In genomic region chr11:9799901-9800300, GRCh38 we compare ENCODE assay signal across 27 cellular contexts.
DNase-seq lines count a peak whose midpoint lies in the region; ATAC-seq and TF ChIP-seq lines count a peak whose summit lies in the region.
"Had no signal": no experiment of that assay in that cellular context is flagged by ENCODE, and none has a peak within 500 bp of the region (broad histone marks: within the 10 kb centered on the region; RNA-seq: fewer than 3 reads in every experiment).

No MANE protein-coding gene starts in this region.

- no peaks in the 10 kb centered on the region for H3K9me2 ChIP-seq in HCT116 (ENCODE audit: insufficient read depth)
- H3K9me2 ChIP-seq: SK-N-SH had no signal

- no peak overlapping the region for H2AFZ ChIP-seq in HCT116 (ENCODE audit: low read depth, low read length, poor library complexity, severe bottlenecking)
- no peak overlapping the region for H2AFZ ChIP-seq in fibroblast of lung (ENCODE audit: low read length)

- H4K20me1 ChIP-seq in HCT116 (ENCODE audit: insufficient read depth) (no peaks in the 10 kb centered on the region), fibroblast of lung (ENCODE audit: control insufficient read depth, extremely low read depth, insufficient read depth, low read length) (no peaks in the 10 kb centered on the region)

- H3K9me3 ChIP-seq in HCT116 (ENCODE audit: control insufficient read depth in 1 of 2, insufficient read depth in 1 of 2, low read depth in 1 of 2, low read length in 2 of 2): no peaks in the 10 kb centered on the region
- H3K9me3 ChIP-seq in fibroblast of lung (ENCODE audit: control insufficient read depth, insufficient read depth, low read depth, low read length): no peaks in the 10 kb centered on the region
- no peaks in the 10 kb centered on the region for H3K9me3 ChIP-seq in thyroid gland
- H3K9me3 ChIP-seq in esophagus muscularis mucosa: no peaks in the 10 kb centered on the region
- H3K9me3 ChIP-seq: ascending aorta, ovary, SK-N-SH, tibial artery had no signal

- intact Hi-C loops in HCT116 (cut with micrococcal nuclease): no loop called here
- intact Hi-C loops in thyroid gland (cut with DNase I): no loop called here
- intact Hi-C loops in esophagus muscularis mucosa (cut with DNase I): loop anchor here (5.0 kb wide), 1 partner anchor 38 kb away; no protein-coding TSS in a partner anchor

- TF ChIP-seq EP300 in esophagus muscularis mucosa (IDR thresholded peaks at IDR 0.05): no peak

- WGBS in thyroid gland, 2 donors: 81 to 89% methylated on average over 3 of the region's 3 CpGs
- WGBS in esophagus muscularis mucosa: 88% methylated on average over 3 of the region's 3 CpGs

- H3K27ac ChIP-seq in HCT116 (ENCODE audit: low read depth, low read length) (no peak overlapping the region), fibroblast of lung (ENCODE audit: insufficient read depth, low read length) (no peak overlapping the region), thyroid gland (no peak overlapping the region), caudate nucleus (ENCODE audit: low read depth, low read length) (no peak overlapping the region), esophagus muscularis mucosa (replicated peaks in 1 of 4) (no peak overlapping the region)
- H3K27ac ChIP-seq: ovary had no signal

- POLR2A ChIA-PET in HCT116 (lab: Charles Lee): no interaction called here

- DNase-seq in HCT116 (ENCODE audit: low read depth, low spot score) (no peak), RPMI7951 (ENCODE audit: low read depth) (peak; percentile 74), fibroblast of lung (ENCODE audit: low read depth in 2 of 2) (peak; percentile 28 to 46), thyroid gland (peak; percentile 8 to 29), caudate nucleus (lab: John Stamatoyannopoulos, UW) (no peak), esophagus muscularis mucosa (ENCODE audit: extremely low spot score) (no peak), T-helper 9 cell (no peak)
- DNase-seq: activated CD4-positive, alpha-beta T cell treated with anti-CD3 and anti-CD28 coated beads for 36 hours; activated CD8-positive, alpha-beta memory T cell treated with anti-CD3 and anti-CD28 coated beads for 24 hours; activated effector memory CD4-positive, alpha-beta T cell treated with anti-CD3 and anti-CD28 coated beads, Interleukin-2, amount 50 U/mL, for 16 hours; activated naive CD8-positive, alpha-beta T cell treated with anti-CD3 and anti-CD28 coated beads for 36 hours; C1 segment of cervical spinal cord; COR-L47; DMS79 treated with DMSO at 0.1 percent for 48 hours; GOT3; head of caudate nucleus; MM.1S; NCI-H2081; NCI-H774; nephron progenitor cell; ovary; SK-N-SH; small intestine; stimulated activated naive CD8-positive, alpha-beta T cell treated with anti-CD3 and anti-CD28 coated beads, Interleukin-15, amount 100 ng/mL, for 72 hours; T-helper 17 cell; tibial artery had no signal

- RAD21 ChIA-PET in HCT116 (lab: Charles Lee; ENCODE audit: low non-redundant PET in 1 of 2, low total read pairs in 2 of 2, uncharacterized antibody in 2 of 2, unreplicated experiment in 2 of 2): no interaction called here

- H3K27me3 ChIP-seq in HCT116 (ENCODE audit: insufficient read depth, low read length) (no peaks in the 10 kb centered on the region), fibroblast of lung (ENCODE audit: control insufficient read depth, insufficient read depth, low read length) (no peaks in the 10 kb centered on the region), thyroid gland (no peaks in the 10 kb centered on the region), esophagus muscularis mucosa (no peaks in the 10 kb centered on the region)
- H3K27me3 ChIP-seq: ascending aorta, ovary, tibial artery had no signal

- H3K4me2 ChIP-seq in HCT116 (ENCODE audit: low read length): peak overlapping the region; percentile 15; the same call in 1 of the 2 replicates
- no peak overlapping the region for H3K4me2 ChIP-seq in fibroblast of lung (ENCODE audit: extremely low read depth, insufficient read depth, low read length)
- H3K4me2 ChIP-seq: SK-N-SH had no signal

- TF ChIP-seq CTCF in HCT116 (IDR thresholded peaks at IDR 0.05 in 2 of 3, conservative IDR thresholded peaks at IDR 0.05 in 1 of 3; ENCODE audit: borderline replicate concordance in 1 of 3, insufficient read depth in 1 of 3, low read depth in 2 of 3, low read length in 2 of 3) (no peak), fibroblast of lung (conservative IDR thresholded peaks at IDR 0.05 in 1 of 2, IDR thresholded peaks at IDR 0.05 in 1 of 2; ENCODE audit: low read depth in 1 of 2, low read length in 2 of 2) (no peak), thyroid gland (IDR thresholded peaks at IDR 0.05) (no peak), esophagus muscularis mucosa (IDR thresholded peaks at IDR 0.05) (no peak)

- H3K36me3 ChIP-seq in HCT116 (ENCODE audit: control insufficient read depth in 1 of 2, insufficient read depth in 2 of 2, low read length in 2 of 2) (no peaks in the 10 kb centered on the region), fibroblast of lung (ENCODE audit: control insufficient read depth, insufficient read depth, low read length) (no peaks in the 10 kb centered on the region), thyroid gland (no peaks in the 10 kb centered on the region), esophagus muscularis mucosa (peaks cover 0 to 9% (median 3%) of the 10 kb centered on the region in 4 donors)
- H3K36me3 ChIP-seq: ascending aorta, ovary, tibial artery had no signal

- ATAC-seq in HCT116: no peak
- ATAC-seq: activated CD4-positive, alpha-beta T cell treated with anti-CD3 and anti-CD28 coated beads for 36 hours; stimulated activated naive CD8-positive, alpha-beta T cell treated with anti-CD3 and anti-CD28 coated beads, Interleukin-15, amount 100 ng/mL, for 72 hours; T-helper 17 cell had no signal

- H3K4me1 ChIP-seq in HCT116 (ENCODE audit: control insufficient read depth in 1 of 2, insufficient read depth in 2 of 2, low read length in 2 of 2) (peaks cover 11 to 12% of the 10 kb centered on the region in 2 experiments; a peak in 3 of 4 replicates), fibroblast of lung (ENCODE audit: control insufficient read depth, extremely low read depth, insufficient read depth, low read length) (peaks cover 22% of the 10 kb centered on the region), thyroid gland (peaks cover 0 to 6% of the 10 kb centered on the region in 2 donors), esophagus muscularis mucosa (peaks cover 30 to 38% (median 35%) of the 10 kb centered on the region in 4 donors)

- H3K9ac ChIP-seq in HCT116 (ENCODE audit: low read length) (no peak overlapping the region), fibroblast of lung (ENCODE audit: insufficient read depth, low read length) (no peak overlapping the region)
- H3K9ac ChIP-seq: SK-N-SH had no signal

- no TSS peak for BruUV-seq in HCT116 (replicated peaks; lab: Mats Ljungman, UMichigan)

- CTCF ChIA-PET in HCT116 (lab: Charles Lee): no interaction called here

- TF ChIP-seq RAD21 in HCT116 (IDR thresholded peaks at IDR 0.05; ENCODE audit: low read depth): no peak

- H3K79me2 ChIP-seq in HCT116 (ENCODE audit: insufficient read depth, low read length): no peaks in the 10 kb centered on the region
- no peaks in the 10 kb centered on the region for H3K79me2 ChIP-seq in fibroblast of lung (ENCODE audit: control insufficient read depth, insufficient read depth, low read length)

- no peak overlapping the region for H3K4me3 ChIP-seq in HCT116 (replicated peaks in 1 of 2; ENCODE audit: low read depth in 1 of 2, low read length in 2 of 2)
- no peak overlapping the region for H3K4me3 ChIP-seq in fibroblast of lung (replicated peaks in 1 of 4; ENCODE audit: control extremely low read depth in 1 of 4, insufficient read depth in 1 of 4, low read depth in 3 of 4, low read length in 4 of 4)
- H3K4me3 ChIP-seq in thyroid gland (replicated peaks in 1 of 3): no peak overlapping the region
- H3K4me3 ChIP-seq in esophagus muscularis mucosa: no peak overlapping the region
- H3K4me3 ChIP-seq: ascending aorta, ovary, tibial artery had no signal

- TF ChIP-seq POLR2A in HCT116 (IDR thresholded peaks at IDR 0.05; ENCODE audit: borderline replicate concordance, extremely low read depth, insufficient read depth, insufficient read length) (no peak), thyroid gland (IDR thresholded peaks at IDR 0.05) (no peak), esophagus muscularis mucosa (IDR thresholded peaks at IDR 0.05; ENCODE audit: low read depth) (no peak)

TF ChIP-seq in HCT116, 20 proteins besides CTCF, POLR2A, EP300 and RAD21 (continues in another document):
- TF ChIP-seq EGR1 (IDR thresholded peaks at IDR 0.05; ENCODE audit: low read depth): no peak
- TF ChIP-seq YY1 (IDR thresholded peaks at IDR 0.05; ENCODE audit: extremely low read depth, insufficient replicate concordance, low read depth, low read length): no peak
- no peak for TF ChIP-seq SIN3A (IDR thresholded peaks at IDR 0.05; ENCODE audit: low read depth)
- TF ChIP-seq EZH2phosphoT487 (IDR thresholded peaks at IDR 0.05; ENCODE audit: borderline replicate concordance): no peak
- TF ChIP-seq CBX3 (IDR thresholded peaks at IDR 0.05; ENCODE audit: low read depth): no peak
- TF ChIP-seq CEBPB (IDR thresholded peaks at IDR 0.05; ENCODE audit: low read depth): no peak
- TF ChIP-seq POLR2AphosphoS5 (IDR thresholded peaks at IDR 0.05; ENCODE audit: low read depth, low read length): no peak
- no peak for TF ChIP-seq SP1 (IDR thresholded peaks at IDR 0.05; ENCODE audit: low read depth)
- TF ChIP-seq SRF (IDR thresholded peaks at IDR 0.05; ENCODE audit: low read depth): no peak

Comparison
In these comparisons a context has a peak if more than half of its experiments do, and no peak if none do; other contexts are left out.
1. DNase-seq: peak in RPMI7951 (single experiment), fibroblast of lung (2 of 2) and thyroid gland (2 of 2); none in HCT116 (single experiment), caudate nucleus (0 of 61), esophagus muscularis mucosa (single experiment) and T-helper 9 cell (single experiment).